Comparison of ENCODE assay signal across 8 cellular contexts in genomic region chr9:88387035-88387732, GRCh38. TPM values are rescaled to one million over a fixed set of nuclear protein-coding genes. Genes with fewer than 3 reads are reported as not detected.
DNase-seq lines count a peak whose midpoint lies in the region; ATAC-seq and TF ChIP-seq lines count a peak whose summit lies in the region.

No MANE protein-coding gene starts in this region.

- no peak for TF ChIP-seq EP300 in esophagus muscularis mucosa (IDR thresholded peaks at IDR 0.05)

- no peak for TF ChIP-seq POLR2A in esophagus muscularis mucosa (IDR thresholded peaks at IDR 0.05; ENCODE audit: low read depth)

- peaks cover 11% of the 10 kb centered on the region for H3K4me1 ChIP-seq in CD8-positive, alpha-beta T cell (ENCODE audit: insufficient read depth, low read length)
- H3K4me1 ChIP-seq in esophagus muscularis mucosa: peaks cover 20 to 42% (median 33%) of the 10 kb centered on the region in 4 donors
- peaks cover 15% of the 10 kb centered on the region for H3K4me1 ChIP-seq in upper lobe of right lung

- no peaks in the 10 kb centered on the region for H3K27me3 ChIP-seq in CD8-positive, alpha-beta T cell (ENCODE audit: insufficient read depth, low read length)
- H3K27me3 ChIP-seq in esophagus muscularis mucosa: no peaks in the 10 kb centered on the region
- no peaks in the 10 kb centered on the region for H3K27me3 ChIP-seq in upper lobe of right lung

- CTCF ChIA-PET in CD8-positive, alpha-beta T cell (lab: Charles Lee): no interaction called here

- peak overlapping the region; percentile 48 for H3K27ac ChIP-seq in CD8-positive, alpha-beta T cell (ENCODE audit: low read depth, low read length)
- peak overlapping the region; percentile 93 to 97 (median 96) for H3K27ac ChIP-seq in esophagus muscularis mucosa (replicated peaks in 1 of 4)
- peak overlapping the region; percentile 86 for H3K27ac ChIP-seq in upper lobe of right lung

- H3K27me3 Mint-ChIP-seq in CD8-positive, alpha-beta T cell (ENCODE audit: low read depth): no peaks in the 10 kb centered on the region
- H3K27me3 Mint-ChIP-seq in T-helper 2 cell treated with Interferon-gamma antibody and Interleukin-4, amounts not matched to agents 5 μg/mL and 100 μg/mL, for 36 hours (ENCODE audit: low read depth): no peaks in the 10 kb centered on the region
- H3K27me3 Mint-ChIP-seq in naive B cell: no peaks in the 10 kb centered on the region

- peak overlapping the region; percentile 89 for H3K4me3 Mint-ChIP-seq in CD8-positive, alpha-beta T cell
- H3K4me3 Mint-ChIP-seq in T-helper 2 cell treated with Interferon-gamma antibody and Interleukin-4, amounts not matched to agents 5 μg/mL and 100 μg/mL, for 36 hours: peak overlapping the region; percentile 84
- peak overlapping the region; percentile 84 to 94 (median 90) for H3K4me3 Mint-ChIP-seq in naive B cell

- no peaks in the 10 kb centered on the region for H3K36me3 ChIP-seq in CD8-positive, alpha-beta T cell (ENCODE audit: insufficient read depth, low read length)
- H3K36me3 ChIP-seq in esophagus muscularis mucosa (no peaks in the 10 kb centered on the region), upper lobe of right lung (no peaks in the 10 kb centered on the region)

- intact Hi-C loops in CD8-positive, alpha-beta T cell (cut with DNase I, micrococcal nuclease): loop anchor here (5.0 kb wide), 2 partner anchors 65 to 925 kb away; partner anchors contain the start of gene CKS2 (in 1 of the 2)
- intact Hi-C loops in esophagus muscularis mucosa (cut with DNase I) (loop anchor here (5.0 to 10.0 kb wide), 4 partner anchors 132 to 310 kb away; no protein-coding TSS in a partner anchor), upper lobe of right lung (cut with DNase I) (no loop called here)

- H3K4me1 Mint-ChIP-seq in CD8-positive, alpha-beta T cell (ENCODE audit: low read depth): peaks cover 31% of the 10 kb centered on the region
- H3K4me1 Mint-ChIP-seq in T-helper 2 cell treated with Interferon-gamma antibody and Interleukin-4, amounts not matched to agents 5 μg/mL and 100 μg/mL, for 36 hours (ENCODE audit: low read depth): peaks cover 28% of the 10 kb centered on the region
- peaks cover 16 to 24% (median 23%) of the 10 kb centered on the region in 3 donors for H3K4me1 Mint-ChIP-seq in naive B cell

- 31% methylated on average over 19 of the region's 19 CpGs for WGBS in esophagus muscularis mucosa

- H3K27ac Mint-ChIP-seq in CD8-positive, alpha-beta T cell: peak overlapping the region; percentile 91
- peak overlapping the region; percentile 82 for H3K27ac Mint-ChIP-seq in T-helper 2 cell treated with Interferon-gamma antibody and Interleukin-4, amounts not matched to agents 5 μg/mL and 100 μg/mL, for 36 hours
- H3K27ac Mint-ChIP-seq in naive B cell: peak overlapping the region in 5 of 6 donors; percentile 72 to 96 (median 92)

- peaks cover 3% of the 10 kb centered on the region for H3K36me3 Mint-ChIP-seq in CD8-positive, alpha-beta T cell
- H3K36me3 Mint-ChIP-seq in T-helper 2 cell treated with Interferon-gamma antibody and Interleukin-4, amounts not matched to agents 5 μg/mL and 100 μg/mL, for 36 hours (ENCODE audit: low read depth): peaks cover 6% of the 10 kb centered on the region
- H3K36me3 Mint-ChIP-seq in naive B cell: no peaks in the 10 kb centered on the region

- no peaks in the 10 kb centered on the region for H3K9me3 Mint-ChIP-seq in CD8-positive, alpha-beta T cell
- H3K9me3 Mint-ChIP-seq in T-helper 2 cell treated with Interferon-gamma antibody and Interleukin-4, amounts not matched to agents 5 μg/mL and 100 μg/mL, for 36 hours: no peaks in the 10 kb centered on the region
- H3K9me3 Mint-ChIP-seq in naive B cell: no peaks in the 10 kb centered on the region

- peak in 3 of 7 experiments; percentile 5 to 49 (median 35) for DNase-seq in CD8-positive, alpha-beta T cell
- DNase-seq in HK-2 (ENCODE audit: unreplicated experiment) (peak; percentile 49), esophagus muscularis mucosa (ENCODE audit: extremely low spot score) (no peak), naive B cell (peak; percentile 3), upper lobe of right lung (peak; percentile 77), GM19238 (ENCODE audit: insufficient read length, low spot score) (no peak)
- peak; percentile 7 for DNase-seq in T-helper 2 cell treated with Interferon-gamma antibody and Interleukin-4, amounts not matched to agents 5 μg/mL and 100 μg/mL, for 36 hours (ENCODE audit: low spot score)

- peak overlapping the region; percentile 53 for H3K4me3 ChIP-seq in CD8-positive, alpha-beta T cell (ENCODE audit: low read depth, low read length)
- H3K4me3 ChIP-seq in esophagus muscularis mucosa (peak overlapping the region; percentile 90 to 98 (median 98)), upper lobe of right lung (peak overlapping the region; percentile 84)

- no peaks in the 10 kb centered on the region for H3K9me3 ChIP-seq in CD8-positive, alpha-beta T cell (ENCODE audit: low read length)
- H3K9me3 ChIP-seq in esophagus muscularis mucosa: no peaks in the 10 kb centered on the region
- no peaks in the 10 kb centered on the region for H3K9me3 ChIP-seq in upper lobe of right lung

- ATAC-seq in CD8-positive, alpha-beta T cell: no peak
- ATAC-seq in naive B cell (ENCODE audit: low read depth in 2 of 2) (no peak), upper lobe of right lung (peak; percentile 12), HG03571 (IDR thresholded peaks at IDR 0.05; ENCODE audit: unreplicated experiment) (no peak)

- TF ChIP-seq CTCF in CD8-positive, alpha-beta T cell (IDR thresholded peaks at IDR 0.05): no peak
- TF ChIP-seq CTCF in esophagus muscularis mucosa (IDR thresholded peaks at IDR 0.05) (no peak), upper lobe of right lung (IDR thresholded peaks at IDR 0.05) (no peak)

- POLR2A ChIA-PET in CD8-positive, alpha-beta T cell (lab: Charles Lee): no interaction called here

RNA-seq across cellular contexts. Expression of gene SPIN1, which starts 1.1 kb away (rescaled TPM):
- total RNA-seq in CD8-positive, alpha-beta T cell: 10 to 100 TPM; 29.5 to 31.1 TPM
- 100 to 1,000 TPM in 1 of 4 donors, 10 to 100 TPM in 3; 68.5 to 100 (median 81.5) TPM for total RNA-seq in esophagus muscularis mucosa
- 10 to 100 TPM; 15.4 to 32.6 (median 23.0) TPM for polyA plus RNA-seq in naive B cell (ENCODE audit: low read depth in 6 of 6)
- total RNA-seq in upper lobe of right lung: 69.2 TPM

Comparison
In these comparisons a context has a peak if more than half of its experiments do, and no peak if none do; other contexts are left out.
1. DNase-seq: peak in HK-2 (single experiment), T-helper 2 cell treated with Interferon-gamma antibody and Interleukin-4, amounts not matched to agents 5 μg/mL and 100 μg/mL, for 36 hours (single experiment), naive B cell (single experiment) and upper lobe of right lung (single experiment); none in esophagus muscularis mucosa (single experiment) and GM19238 (single experiment).
2. Peak in every context shown above with its lines, with median percentiles within 50 percentile points of each other: H3K27ac ChIP-seq, H3K4me3 ChIP-seq, H3K27ac Mint-ChIP-seq and H3K4me3 Mint-ChIP-seq.